In genomic region chr3:195154793-195155535, GRCh38 we compare ENCODE assay signal across 8 cellular contexts.
DNase-seq lines count a peak whose midpoint lies in the region; ATAC-seq lines count a peak whose summit lies in the region.

No MANE protein-coding gene starts in this region.

- H3K36me3 ChIP-seq in muscle layer of colon (ENCODE audit: insufficient read depth, low read length) (no peaks in the 10 kb centered on the region), urinary bladder (ENCODE audit: insufficient read depth) (no peaks in the 10 kb centered on the region)

- H3K27me3 ChIP-seq in muscle layer of colon (ENCODE audit: control insufficient read depth in 1 of 2, insufficient read depth in 2 of 2, low read length in 2 of 2) = no peaks in the 10 kb centered on the region

- H3K4me1 ChIP-seq in muscle layer of colon (ENCODE audit: insufficient read depth, low read length) (peaks cover 71% of the 10 kb centered on the region), urinary bladder (ENCODE audit: insufficient read depth) (no peaks in the 10 kb centered on the region)

- peaks cover 26% of the 10 kb centered on the region for H3K4me1 Mint-ChIP-seq in T-helper 17 cell

- peak; percentile 42 for ATAC-seq in HG03571 (IDR thresholded peaks at IDR 0.05; ENCODE audit: unreplicated experiment)
- ATAC-seq in T-helper 17 cell = peak; percentile 39
- ATAC-seq in GM21528 (IDR thresholded peaks at IDR 0.05; ENCODE audit: low FRiP score, unreplicated experiment) = no peak

- H3K4me3 Mint-ChIP-seq in T-helper 17 cell = no peak overlapping the region

- WGBS in urinary bladder = 20% methylated on average over 16 of the region's 16 CpGs

- H3K4me3 ChIP-seq in muscle layer of colon (ENCODE audit: low read depth in 1 of 2, low read length in 2 of 2) = peak overlapping the region in 1 of 2 donors; percentile 4
- H3K4me3 ChIP-seq in urinary bladder (ENCODE audit: low read depth, low read length) = no peak overlapping the region

- H3K36me3 Mint-ChIP-seq in T-helper 17 cell (ENCODE audit: low read depth) = peaks cover 7% of the 10 kb centered on the region

- no peak overlapping the region for H3K27ac Mint-ChIP-seq in T-helper 17 cell

- DNase-seq in DMS 273 (lab: John Stamatoyannopoulos, UW; ENCODE audit: unreplicated experiment) (peak; percentile 90), T-helper 17 cell (no peak), fibroblast of gingiva (ENCODE audit: low read depth) (peak; percentile 82), NCI-H82 treated with DMSO at 0.1 percent for 48 hours (lab: John Stamatoyannopoulos, UW; ENCODE audit: unreplicated experiment) (no peak)

- H3K9me3 ChIP-seq in T-helper 17 cell (ENCODE audit: control insufficient read depth, low read length, poor library complexity, severe bottlenecking) = no peaks in the 10 kb centered on the region
- H3K9me3 ChIP-seq in muscle layer of colon (ENCODE audit: low read length) = no peaks in the 10 kb centered on the region

- H3K9ac ChIP-seq in muscle layer of colon (ENCODE audit: low read length) = peak overlapping the region; percentile 51

- H3K27ac ChIP-seq in muscle layer of colon (ENCODE audit: low read depth, low read length) = peak overlapping the region; percentile 86
- H3K27ac ChIP-seq in urinary bladder (ENCODE audit: low read depth) = peak overlapping the region; percentile 92

- no peaks in the 10 kb centered on the region for H3K27me3 Mint-ChIP-seq in T-helper 17 cell

Comparison
In these comparisons a context has a peak if more than half of its experiments do, and no peak if none do; other contexts are left out.
1. DNase-seq: peak in DMS 273 (single experiment) and fibroblast of gingiva (single experiment); none in T-helper 17 cell (0 of 3) and NCI-H82 treated with DMSO at 0.1 percent for 48 hours (single experiment).